1 cellular context compared by ENCODE assay signal in the genomic region with DNA sequence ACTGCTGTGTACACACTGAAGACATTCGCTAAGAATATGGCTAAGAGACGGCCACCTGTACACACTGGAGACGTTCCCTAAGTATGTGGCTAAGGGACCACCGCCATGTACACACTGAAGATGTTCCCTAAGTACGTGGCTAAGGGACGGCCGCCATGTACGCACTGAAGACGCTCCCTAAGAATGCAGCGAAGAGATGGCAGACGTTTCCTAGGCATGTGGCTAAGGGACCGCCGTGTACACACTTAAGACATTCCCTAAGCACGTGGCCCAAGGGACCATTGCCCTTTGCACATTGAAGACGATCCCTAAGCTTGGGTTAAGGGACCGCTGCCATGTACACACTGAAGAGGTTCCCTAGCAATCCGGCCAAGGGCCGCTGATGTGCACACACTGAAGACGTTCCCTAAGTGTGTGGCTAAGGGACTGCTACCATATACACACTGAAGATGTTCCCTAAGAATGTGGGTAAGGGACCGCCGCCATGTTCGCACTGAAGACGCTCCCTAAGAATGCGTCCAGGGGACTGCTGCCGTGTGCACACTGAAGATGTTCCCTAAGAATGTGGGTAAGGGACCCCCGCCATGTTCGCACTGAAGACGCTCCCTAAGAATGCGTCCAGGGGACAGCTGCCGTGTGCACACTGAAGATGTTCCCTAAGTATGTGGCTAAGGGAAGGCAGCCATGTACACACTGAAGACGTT.
TF ChIP-seq lines count a peak whose summit lies in the region.

No MANE protein-coding gene starts in this region.

TF ChIP-seq in A549, 52 proteins besides CTCF, POLR2A, EP300 and RAD21 (continued from another document):
- TF ChIP-seq SMC3 (IDR thresholded peaks at IDR 0.05) = peak; percentile 6; the same call in 1 of the 3 replicates
- TF ChIP-seq, protein P1, sequence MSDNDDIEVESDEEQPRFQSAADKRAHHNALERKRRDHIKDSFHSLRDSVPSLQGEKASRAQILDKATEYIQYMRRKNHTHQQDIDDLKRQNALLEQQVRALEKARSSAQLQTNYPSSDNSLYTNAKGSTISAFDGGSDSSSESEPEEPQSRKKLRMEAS (IDR thresholded peaks at IDR 0.05) = peak; percentile 93
- TF ChIP-seq, protein P2, sequence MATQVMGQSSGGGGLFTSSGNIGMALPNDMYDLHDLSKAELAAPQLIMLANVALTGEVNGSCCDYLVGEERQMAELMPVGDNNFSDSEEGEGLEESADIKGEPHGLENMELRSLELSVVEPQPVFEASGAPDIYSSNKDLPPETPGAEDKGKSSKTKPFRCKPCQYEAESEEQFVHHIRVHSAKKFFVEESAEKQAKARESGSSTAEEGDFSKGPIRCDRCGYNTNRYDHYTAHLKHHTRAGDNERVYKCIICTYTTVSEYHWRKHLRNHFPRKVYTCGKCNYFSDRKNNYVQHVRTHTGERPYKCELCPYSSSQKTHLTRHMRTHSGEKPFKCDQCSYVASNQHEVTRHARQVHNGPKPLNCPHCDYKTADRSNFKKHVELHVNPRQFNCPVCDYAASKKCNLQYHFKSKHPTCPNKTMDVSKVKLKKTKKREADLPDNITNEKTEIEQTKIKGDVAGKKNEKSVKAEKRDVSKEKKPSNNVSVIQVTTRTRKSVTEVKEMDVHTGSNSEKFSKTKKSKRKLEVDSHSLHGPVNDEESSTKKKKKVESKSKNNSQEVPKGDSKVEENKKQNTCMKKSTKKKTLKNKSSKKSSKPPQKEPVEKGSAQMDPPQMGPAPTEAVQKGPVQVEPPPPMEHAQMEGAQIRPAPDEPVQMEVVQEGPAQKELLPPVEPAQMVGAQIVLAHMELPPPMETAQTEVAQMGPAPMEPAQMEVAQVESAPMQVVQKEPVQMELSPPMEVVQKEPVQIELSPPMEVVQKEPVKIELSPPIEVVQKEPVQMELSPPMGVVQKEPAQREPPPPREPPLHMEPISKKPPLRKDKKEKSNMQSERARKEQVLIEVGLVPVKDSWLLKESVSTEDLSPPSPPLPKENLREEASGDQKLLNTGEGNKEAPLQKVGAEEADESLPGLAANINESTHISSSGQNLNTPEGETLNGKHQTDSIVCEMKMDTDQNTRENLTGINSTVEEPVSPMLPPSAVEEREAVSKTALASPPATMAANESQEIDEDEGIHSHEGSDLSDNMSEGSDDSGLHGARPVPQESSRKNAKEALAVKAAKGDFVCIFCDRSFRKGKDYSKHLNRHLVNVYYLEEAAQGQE (IDR thresholded peaks at IDR 0.05) = 0 out of 2 replicates have a peak, but pooled peaks have one; percentile 23
TF ChIP-seq in A549: peak in this region for 5.
